ENCODE assay signal across 1 cellular context in the genomic region with DNA sequence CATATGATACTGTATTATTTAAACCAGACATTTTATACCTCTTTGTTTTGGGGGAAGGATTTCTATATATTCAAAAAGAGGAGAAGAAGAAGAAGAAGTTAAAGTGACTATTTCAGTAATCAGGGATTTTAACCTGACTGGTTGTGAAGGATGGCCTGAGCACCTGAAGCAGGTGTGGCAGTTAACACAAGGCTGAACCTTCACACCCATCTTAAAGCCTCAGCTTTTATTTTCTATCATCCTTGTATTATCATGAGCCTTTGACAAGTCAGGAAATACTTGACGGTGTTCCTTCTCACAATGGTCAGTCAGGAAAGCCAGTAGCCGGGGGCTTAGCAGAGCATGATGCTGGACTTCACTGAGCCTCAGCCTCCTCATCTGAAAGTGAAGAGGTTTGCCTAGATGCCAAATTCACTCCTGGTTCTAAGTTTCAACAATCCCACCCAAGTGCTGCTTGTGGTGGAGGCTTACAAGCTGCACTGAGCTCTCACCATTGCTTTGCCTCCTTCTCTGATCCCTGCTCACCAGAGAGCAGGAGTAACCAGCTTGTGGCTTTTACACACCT.
TF ChIP-seq lines count a peak whose summit lies in the region.

No MANE protein-coding gene starts in this region.

TF ChIP-seq in HCT116, 20 proteins besides CTCF, POLR2A, EP300 and RAD21:
- TF ChIP-seq SP1 (IDR thresholded peaks at IDR 0.05; ENCODE audit: low read depth) (no peak), TCF7L2 (IDR thresholded peaks at IDR 0.05; ENCODE audit: borderline replicate concordance, extremely low read depth, insufficient read depth, insufficient read length) (no peak), FOSL1 (IDR thresholded peaks at IDR 0.05; ENCODE audit: low read depth) (no peak), CEBPB (IDR thresholded peaks at IDR 0.05; ENCODE audit: low read depth) (no peak), CBX3 (IDR thresholded peaks at IDR 0.05; ENCODE audit: low read depth) (no peak), ZNF274 (IDR thresholded peaks at IDR 0.05; ENCODE audit: low read depth, low read length) (no peak), JUND (IDR thresholded peaks at IDR 0.05) (no peak)
